8 cellular contexts compared by ENCODE assay signal in the genomic region with DNA sequence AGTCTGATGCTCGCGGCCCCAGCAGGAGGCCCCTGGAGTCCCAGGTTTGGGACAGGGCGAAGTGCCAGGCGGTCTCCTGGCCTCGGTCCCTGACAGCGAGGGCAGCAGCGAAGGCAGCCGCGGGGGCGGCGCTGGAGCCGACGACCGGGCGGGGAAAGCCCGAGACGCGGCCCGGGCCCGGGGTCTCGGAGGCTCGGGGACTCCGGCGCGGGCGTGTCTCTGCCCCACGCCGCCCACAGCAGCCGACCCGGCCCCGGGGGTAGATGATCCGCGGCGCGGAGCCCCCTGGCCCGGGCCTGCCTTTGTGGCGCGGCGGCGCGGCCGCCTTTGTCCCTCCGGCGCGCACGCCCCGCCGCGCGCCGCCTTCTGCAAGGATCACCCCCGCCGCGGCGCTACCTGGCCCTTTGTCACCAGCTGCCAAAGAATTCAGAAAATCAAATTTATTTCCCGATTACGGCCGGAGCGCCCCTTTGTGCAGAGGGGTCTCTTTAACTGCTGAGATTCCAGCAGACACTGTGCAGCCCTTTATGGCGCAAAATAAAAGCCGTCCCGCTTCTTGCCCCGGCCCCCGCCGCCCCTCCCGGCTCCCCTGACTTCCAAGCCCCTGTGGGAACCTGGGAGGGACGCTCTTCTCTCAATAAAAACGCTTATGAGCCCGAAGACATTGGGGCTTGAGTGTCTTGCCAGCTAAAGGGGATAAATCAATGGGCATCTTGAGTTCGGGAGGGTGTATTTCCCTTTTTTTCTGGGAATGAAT.
DNase-seq lines count a peak whose midpoint lies in the region; TF ChIP-seq lines count a peak whose summit lies in the region.

No MANE protein-coding gene starts in this region.

- no peaks in the 10 kb centered on the region for H3K36me3 Mint-ChIP-seq in activated CD4-positive, alpha-beta T cell treated with anti-CD3 and anti-CD28 coated beads, Interleukin-2, amount 10 ng/mL, durations not matched to agents 24 days and 14 days (ENCODE audit: low read depth)

- H3K4me1 Mint-ChIP-seq in activated CD4-positive, alpha-beta T cell treated with anti-CD3 and anti-CD28 coated beads, Interleukin-2, amount 10 ng/mL, durations not matched to agents 24 days and 14 days, result peaks cover 29% of the 10 kb centered on the region

- H3K9me3 Mint-ChIP-seq in activated CD4-positive, alpha-beta T cell treated with anti-CD3 and anti-CD28 coated beads, Interleukin-2, amount 10 ng/mL, durations not matched to agents 24 days and 14 days, result no peaks in the 10 kb centered on the region

- H3K27ac ChIP-seq in neutrophil (no peak overlapping the region), tibial artery (no peak overlapping the region)

- no peak for TF ChIP-seq CTCF in neutrophil (IDR thresholded peaks at IDR 0.05)
- TF ChIP-seq CTCF in tibial artery (IDR thresholded peaks at IDR 0.05), result no peak

- peak overlapping the region; percentile 16 to 24 for H3K4me3 ChIP-seq in neutrophil (ENCODE audit: low read depth in 1 of 2, low read length in 1 of 2)
- no peak overlapping the region for H3K4me3 ChIP-seq in tibial artery

- intact Hi-C loops in activated CD4-positive, alpha-beta T cell treated with anti-CD3 and anti-CD28 coated beads, Interleukin-2, amount 10 ng/mL, durations not matched to agents 24 days and 14 days (cut with micrococcal nuclease), result loop anchor here (5.0 kb wide), 2 partner anchors 67 to 113 kb away; partner anchors contain the start of gene HES1
- intact Hi-C loops in tibial artery (cut with DNase I; ENCODE audit: low total_unique reads), result no loop called here

- peaks cover 94% of the 10 kb centered on the region for H3K27me3 ChIP-seq in neutrophil
- peaks cover 0 to 41% of the 10 kb centered on the region in 2 donors for H3K27me3 ChIP-seq in tibial artery

- peaks cover 17% of the 10 kb centered on the region for H3K27me3 Mint-ChIP-seq in activated CD4-positive, alpha-beta T cell treated with anti-CD3 and anti-CD28 coated beads, Interleukin-2, amount 10 ng/mL, durations not matched to agents 24 days and 14 days

- H3K36me3 ChIP-seq in neutrophil (no peaks in the 10 kb centered on the region), tibial artery (no peaks in the 10 kb centered on the region)

- H3K27ac Mint-ChIP-seq in activated CD4-positive, alpha-beta T cell treated with anti-CD3 and anti-CD28 coated beads, Interleukin-2, amount 10 ng/mL, durations not matched to agents 24 days and 14 days, result peak overlapping the region; percentile 45

- H3K4me1 ChIP-seq in neutrophil (ENCODE audit: control insufficient read depth in 1 of 2, insufficient read depth in 1 of 2, low read depth in 1 of 2, low read length in 1 of 2) (peaks cover 8 to 20% of the 10 kb centered on the region in 2 experiments), tibial artery (peaks cover 0 to 7% (median 0%) of the 10 kb centered on the region in 4 donors)

- peak overlapping the region; percentile 83 for H3K4me3 Mint-ChIP-seq in activated CD4-positive, alpha-beta T cell treated with anti-CD3 and anti-CD28 coated beads, Interleukin-2, amount 10 ng/mL, durations not matched to agents 24 days and 14 days

- DNase-seq in activated CD4-positive, alpha-beta T cell treated with anti-CD3 and anti-CD28 coated beads, Interleukin-2, amount 10 ng/mL, durations not matched to agents 24 days and 14 days, result peak; percentile 78
- no peak for DNase-seq in activated CD4-positive, alpha-beta T cell treated with anti-CD3 and anti-CD28 coated beads for 1 hour
- DNase-seq in NCI-H526 treated with DMSO at 0.1 percent for 48 hours (lab: John Stamatoyannopoulos, UW), result peak; percentile 57
- DNase-seq in ecto neural progenitor cell (ENCODE audit: low spot score), result peak; percentile 66
- DNase-seq in occipital lobe (lab: John Stamatoyannopoulos, UW), result no peak
- DNase-seq in tibial artery, result no peak
- no peak for DNase-seq in putamen (ENCODE audit: low spot score)

- H3K9me3 ChIP-seq in neutrophil, result no peaks in the 10 kb centered on the region
- H3K9me3 ChIP-seq in tibial artery, result no peaks in the 10 kb centered on the region

Comparison
In these comparisons a context has a peak if more than half of its experiments do, and no peak if none do; other contexts are left out.
1. DNase-seq: peak in activated CD4-positive, alpha-beta T cell treated with anti-CD3 and anti-CD28 coated beads, Interleukin-2, amount 10 ng/mL, durations not matched to agents 24 days and 14 days (single experiment), NCI-H526 treated with DMSO at 0.1 percent for 48 hours (single experiment) and ecto neural progenitor cell (single experiment); none in activated CD4-positive, alpha-beta T cell treated with anti-CD3 and anti-CD28 coated beads for 1 hour (single experiment), occipital lobe (single experiment), tibial artery (0 of 2) and putamen (single experiment).
2. H3K4me3 ChIP-seq: peak in neutrophil (2 of 2); none in tibial artery (0 of 2).